In genomic region chr4:120111745-120112144, GRCh38 we compare ENCODE assay signal across 17 cellular contexts. TPM values are rescaled to one million over a fixed set of nuclear protein-coding genes. Genes with fewer than 3 reads are reported as not detected.
DNase-seq lines count a peak whose midpoint lies in the region; ATAC-seq, FAIRE-seq and TF ChIP-seq lines count a peak whose summit lies in the region.
"Had no signal": no experiment of that assay in that cellular context is flagged by ENCODE, and none has a peak within 500 bp of the region (broad histone marks: within the 10 kb centered on the region; RNA-seq: fewer than 3 reads in every experiment).

No MANE protein-coding gene starts in this region.

- no peaks in the 10 kb centered on the region for H3K4me1 Mint-ChIP-seq in GM23338
- H3K4me1 Mint-ChIP-seq: CD4-positive, alpha-beta memory T cell; H9 had no signal

- H3K27me3 Mint-ChIP-seq in GM23338 (ENCODE audit: insufficient read depth, low read depth, poor library complexity), result peaks cover 2% of the 10 kb centered on the region

- POLR2A ChIA-PET in A549 (lab: Yijun Ruan, JAX) (no interaction called here), K562 (lab: Yijun Ruan, JAX) (no interaction called here)

- no peak overlapping the region for H4K8ac ChIP-seq in mesendoderm (ENCODE audit: low read depth, low read length)

- TF ChIP-seq EP300 in A549 (IDR thresholded peaks at IDR 0.05) (no peak), K562 (IDR thresholded peaks at IDR 0.05; ENCODE audit: low read length) (no peak)

- H3K4me3 ChIP-seq in A549 (no peak overlapping the region), GM23338 (no peak overlapping the region), K562 (no peak overlapping the region), mesendoderm (ENCODE audit: low read length) (no peak overlapping the region)

- no peaks in the 10 kb centered on the region for H3K79me1 ChIP-seq in mesendoderm (ENCODE audit: low read length)

- H3K4me2 ChIP-seq in A549 (no peak overlapping the region), GM23338 (no peak overlapping the region), K562 (ENCODE audit: insufficient read depth, low read length) (no peak overlapping the region), mesendoderm (ENCODE audit: low read length) (no peak overlapping the region)

- H4K5ac ChIP-seq in mesendoderm (ENCODE audit: low read length), result no peak overlapping the region

- no peak for FAIRE-seq in A549 (lab: Jason Lieb, UNC)
- FAIRE-seq in K562 (lab: Jason Lieb, UNC), result no peak
- peak; percentile 45 for FAIRE-seq in frontal cortex (lab: Jason Lieb, UNC)
- FAIRE-seq in RCC 7860 (lab: Jason Lieb, UNC), result no peak
- FAIRE-seq: GM12892 had no signal

- H2AFZ ChIP-seq in GM23338 (0 out of 2 replicates have a peak overlapping the region, but pooled peaks have one; percentile 34), K562 (ENCODE audit: low read depth, low read length) (no peak overlapping the region)

- H3K36me3 Mint-ChIP-seq in GM23338 (ENCODE audit: low read depth), result peaks cover 2% of the 10 kb centered on the region; the same call in 2 of the 3 replicates
- H3K36me3 Mint-ChIP-seq: CD4-positive, alpha-beta memory T cell had no signal

- H2BK5ac ChIP-seq in mesendoderm (ENCODE audit: low read length), result no peak overlapping the region

- H2BK15ac ChIP-seq in mesendoderm (replicated peaks; ENCODE audit: low read depth), result no peak overlapping the region

- BruUV-seq in K562 (replicated peaks; lab: Mats Ljungman, UMichigan), result no TSS peak

- TF ChIP-seq CTCF in A549 (IDR thresholded peaks at IDR 0.05) (no peak), GM23338 (conservative IDR thresholded peaks at IDR 0.05; ENCODE audit: low read depth in 2 of 2) (no peak), K562 (IDR thresholded peaks at IDR 0.05 in 2 of 3, conservative IDR thresholded peaks at IDR 0.05 in 1 of 3; ENCODE audit: insufficient read depth in 2 of 3, low read depth in 1 of 3, low read length in 3 of 3) (no peak)

- no peak overlapping the region for H3K9ac ChIP-seq in K562 (ENCODE audit: insufficient read depth in 1 of 2, low read depth in 2 of 2, low read length in 2 of 2)
- H3K9ac ChIP-seq in mesendoderm (ENCODE audit: low read length), result no peak overlapping the region

- H3K9me3 ChIP-seq in A549 (no peaks in the 10 kb centered on the region), K562 (replicated peaks; ENCODE audit: control insufficient read depth, insufficient read depth, low read depth, low read length) (no peaks in the 10 kb centered on the region)

- H3K23ac ChIP-seq in mesendoderm (ENCODE audit: low read length), result no peak overlapping the region

- no peak overlapping the region for H3K18ac ChIP-seq in mesendoderm (ENCODE audit: low read length)

- H3K9me1 ChIP-seq in K562 (ENCODE audit: control insufficient read depth, insufficient read depth, low read length), result no peaks in the 10 kb centered on the region

- no peak overlapping the region for H3K4me3 Mint-ChIP-seq in GM23338
- H3K4me3 Mint-ChIP-seq: CD4-positive, alpha-beta memory T cell; H9 had no signal

- no peaks in the 10 kb centered on the region for H3K36me3 ChIP-seq in GM23338 (ENCODE audit: insufficient read depth)
- no peaks in the 10 kb centered on the region for H3K36me3 ChIP-seq in K562 (ENCODE audit: control insufficient read depth, insufficient read depth, low read length)
- H3K36me3 ChIP-seq in mesendoderm (ENCODE audit: control insufficient read depth, insufficient read depth, low read length), result no peaks in the 10 kb centered on the region

- WGBS in A549 (ENCODE audit: missing lambda C conversion rate), result 62% methylated on average over 1 of the region's 1 CpG
- WGBS in K562 (ENCODE audit: insufficient coverage, low coverage, missing lambda C conversion rate), result 5% methylated on average over 1 of the region's 1 CpG
- no CpG with 5 or more reads among the region's 1 CpG for WGBS in mesendoderm (ENCODE audit: extremely low coverage, insufficient coverage, low lambda C conversion rate)

- in situ Hi-C loops in K562 (cut with MboI), result no loop called here

- H3K27ac Mint-ChIP-seq in GM23338, result no peak overlapping the region
- H3K27ac Mint-ChIP-seq: CD4-positive, alpha-beta memory T cell; H9 had no signal

- TF ChIP-seq POLR2A in A549 (IDR thresholded peaks at IDR 0.05; ENCODE audit: low read length), result no peak
- no peak for TF ChIP-seq POLR2A in K562 (conservative IDR thresholded peaks at IDR 0.05)

- H2AK5ac ChIP-seq in mesendoderm (ENCODE audit: low read length), result no peak overlapping the region

- no peak overlapping the region for H3K4ac ChIP-seq in mesendoderm (ENCODE audit: low read depth, low read length)

- no peak overlapping the region for H3K56ac ChIP-seq in mesendoderm (ENCODE audit: low read length)

- ATAC-seq in A549 (no peak), GM23338 (no peak), K562 (no peak)
- ATAC-seq: HCT116 had no signal

- no peak overlapping the region for H3K27ac ChIP-seq in A549
- no peak overlapping the region for H3K27ac ChIP-seq in GM23338 (ENCODE audit: low read depth)
- no peak overlapping the region for H3K27ac ChIP-seq in K562 (ENCODE audit: extremely low read depth, low read depth, low read length)
- no peak overlapping the region for H3K27ac ChIP-seq in mesendoderm (ENCODE audit: low read depth, low read length)

- no peak for TF ChIP-seq RAD21 in A549 (conservative IDR thresholded peaks at IDR 0.05 in 1 of 2, IDR thresholded peaks at IDR 0.05 in 1 of 2)
- no peak for TF ChIP-seq RAD21 in K562 (CRISPR knock-in tag; conservative IDR thresholded peaks at IDR 0.05 in 1 of 2, IDR thresholded peaks at IDR 0.05 in 1 of 2)

- no peaks in the 10 kb centered on the region for H3K9me2 ChIP-seq in GM23338 (ENCODE audit: insufficient read depth)

- DNase-seq in A549 (ENCODE audit: low read depth in 1 of 2, low spot score in 1 of 2) (no peak), GM23338 (ENCODE audit: low spot score) (no peak), K562 (ENCODE audit: extremely low read depth in 1 of 4, low spot score in 3 of 4) (no peak), frontal cortex (ENCODE audit: low spot score in 2 of 2) (no peak), mesendoderm (no peak), iPS-NIHi7 (ENCODE audit: extremely low spot score) (no peak), RCC 7860 (ENCODE audit: low spot score) (no peak)
- DNase-seq: 8988T; C1 segment of cervical spinal cord; Calu3; CD4-positive, alpha-beta memory T cell; COR-L47; DMS53; DMS79 treated with DMSO at 0.1 percent for 48 hours; H9 had no signal

- no peaks in the 10 kb centered on the region for H3F3A ChIP-seq in GM23338 (replicated peaks; ENCODE audit: low read depth)

- peaks cover 7% of the 10 kb centered on the region for H3K9me3 Mint-ChIP-seq in GM23338

- no peak overlapping the region for H2BK120ac ChIP-seq in mesendoderm (ENCODE audit: low read depth, low read length)

- intact Hi-C loops in K562 (cut with micrococcal nuclease), result no loop called here

- H3K4me1 ChIP-seq in A549 (no peaks in the 10 kb centered on the region), GM23338 (ENCODE audit: insufficient read depth) (no peaks in the 10 kb centered on the region), K562 (replicated peaks in 1 of 2; ENCODE audit: control insufficient read depth in 2 of 2, insufficient read depth in 2 of 2, low read length in 2 of 2) (no peaks in the 10 kb centered on the region), mesendoderm (ENCODE audit: control insufficient read depth, low read depth, low read length) (no peaks in the 10 kb centered on the region)

- no peaks in the 10 kb centered on the region for H3K79me2 ChIP-seq in GM23338 (replicated peaks; ENCODE audit: insufficient read depth)
- H3K79me2 ChIP-seq in K562 (ENCODE audit: control insufficient read depth, insufficient read depth, low read length), result no peaks in the 10 kb centered on the region
- H3K79me2 ChIP-seq in mesendoderm (ENCODE audit: control insufficient read depth, insufficient read depth, low read length), result no peaks in the 10 kb centered on the region

- no peaks in the 10 kb centered on the region for H3K27me3 ChIP-seq in GM23338 (ENCODE audit: insufficient read depth)
- H3K27me3 ChIP-seq in K562 (ENCODE audit: control insufficient read depth in 2 of 2, insufficient read depth in 2 of 2, low read length in 2 of 2), result no peaks in the 10 kb centered on the region
- H3K27me3 ChIP-seq in mesendoderm (ENCODE audit: insufficient read depth, low read length, poor library complexity), result no peaks in the 10 kb centered on the region

- CTCF ChIA-PET in A549 (lab: Yijun Ruan, JAX), result no interaction called here
- CTCF ChIA-PET in K562 (lab: Yijun Ruan, JAX; ENCODE audit: low intra/inter-chr PET ratio), result no interaction called here

- no peaks in the 10 kb centered on the region for H4K20me1 ChIP-seq in GM23338 (replicated peaks; ENCODE audit: insufficient read depth)
- H4K20me1 ChIP-seq in K562 (replicated peaks; ENCODE audit: control insufficient read depth, insufficient read depth, low read length), result no peaks in the 10 kb centered on the region

TF ChIP-seq in K562, 482 proteins besides CTCF, POLR2A, EP300 and RAD21 (continues in another document):
- TF ChIP-seq PHTF2 (CRISPR knock-in tag; IDR thresholded peaks at IDR 0.05), result no peak

RNA-seq across cellular contexts. Expression of gene MAD2L1, which starts 45.1 kb away (rescaled TPM):
- polyA plus RNA-seq in A549 (2011; rRNA removed) (52.8 and 77.8 TPM in 2 replicates), A549 (2017; fragmentation: RNase III; extraction: RNeasy Plus Mini Kit Qiagen cat#74134 plus additional on column Dnase treatment) (63.7 to 71.3 TPM (median 65.3 TPM) in 3 replicates), GM23338 (2016; fragmentation: Nextera tagmentation; extraction: Ambion mirVana) (139 and 140 TPM in 2 replicates), K562 (2011; rRNA removed) (161 and 193 TPM in 2 replicates), K562 (2014; fragmentation: Illumina TruSeq; extraction: Trizol) (75.0 and 84.4 TPM in 2 replicates), K562 (2014; fragmentation: Nextera tagmentation; extraction: Ambion mirVana) (100 to 1,000 TPM; 395 to 494 TPM), K562 (2014; rRNA removed) (78.9 and 103 TPM in 2 replicates)
- 60.9 and 64.7 TPM in 2 replicates for polyA plus RNA-seq in A549 (2012; cell fraction: cytosol; rRNA removed)
- polyA plus RNA-seq in A549 (2012; cell fraction: nucleus; rRNA removed), result 9.2 and 25.6 TPM in 2 replicates
- 12.8 and 22.6 TPM in 2 replicates for polyA minus RNA-seq in A549 (2011; rRNA and poly(A)+ RNA removed)
- 73.7 and 80.2 TPM in 2 replicates for total RNA-seq in GM23338 (2014; rRNA removed; shearing (Covaris generic))
- 24.4 and 36.0 TPM in 2 replicates for total RNA-seq in K562 (2011; cell fraction: chromatin; rRNA removed; ENCODE audit: low replicate concordance)
- total RNA-seq in K562 (2011; cell fraction: nucleolus; rRNA removed), result 30.1 and 33.0 TPM in 2 replicates
- 34.8 and 42.7 TPM in 2 replicates for total RNA-seq in K562 (2011; cell fraction: nucleoplasm; rRNA removed)
- total RNA-seq in K562 (2014; rRNA removed) (112 and 129 TPM in 2 replicates), K562 (2014; rRNA removed; fragmentation: Illumina TruSeq; extraction: Trizol) (164 and 178 TPM in 2 replicates), K562 (2015; rRNA removed; fragmentation: Illumina TruSeq; extraction: Trizol) (110 and 115 TPM in 2 replicates), K562 (2021) (98.5 and 103 TPM in 2 replicates), frontal cortex (4.9 TPM)
- 73.3 and 97.3 TPM in 2 replicates for polyA plus RNA-seq in K562 (2011; cell fraction: cytosol; rRNA removed)
- polyA plus RNA-seq in K562 (2011; cell fraction: nucleus; rRNA removed), result 75.5 and 111 TPM in 2 replicates
- polyA plus RNA-seq in K562 (2012), result 91.8 and 167 TPM in 2 replicates
- 66.8 and 77.7 TPM in 2 replicates for polyA minus RNA-seq in K562 (2011; rRNA and poly(A)+ RNA removed)
- 33.4 and 59.5 TPM in 2 replicates for polyA minus RNA-seq in K562 (2011; cell fraction: cytosol; rRNA and poly(A)+ RNA removed)
- polyA minus RNA-seq in K562 (2011; cell fraction: nucleus; rRNA and poly(A)+ RNA removed), result 38.8 and 63.4 TPM in 2 replicates
- 71.1 TPM for polyA plus RNA-seq in mesendoderm (2013, experiment 1 of 2)
- 80.4 TPM for polyA plus RNA-seq in mesendoderm (2013, experiment 2 of 2)

Comparison
In these comparisons a context has a peak if more than half of its experiments do, and no peak if none do; other contexts are left out.
1. Of the 35 proteins assayed by ChIP-seq in both K562 and A549: peak only in K562: none; only in A549: none; in both: MAFK; in neither: 34.